In genomic region chr4:3766207-3766790, GRCh38 we compare ENCODE assay signal across 9 cellular contexts. TPM values are rescaled to one million over a fixed set of nuclear protein-coding genes. Genes with fewer than 3 reads are reported as not detected.
DNase-seq lines count a peak whose midpoint lies in the region; ATAC-seq, FAIRE-seq and TF ChIP-seq lines count a peak whose summit lies in the region.
"Had no signal": no experiment of that assay in that cellular context is flagged by ENCODE, and none has a peak within 500 bp of the region (broad histone marks: within the 10 kb centered on the region; RNA-seq: fewer than 3 reads in every experiment).

ADRA2C (plus strand) TSS chr4:3766385; CDS start chr4:3766607, 222 bp downstream.

- no peak for DNase-seq in HFFc6
- peak; percentile 24 for DNase-seq in dermis blood vessel endothelial cell
- DNase-seq in myocyte (ENCODE audit: low read depth): peak; percentile 60
- DNase-seq in NCI-H1436 treated with DMSO at 0.1 percent for 48 hours (lab: John Stamatoyannopoulos, UW): no peak
- DNase-seq in RPMI8226: no peak
- DNase-seq in GM12891 (ENCODE audit: insufficient read length, low spot score): no peak
- DNase-seq: PC-9 had no signal

- TF ChIP-seq CTCF in HFFc6 (IDR thresholded peaks at IDR 0.05): no peak

- no peak for FAIRE-seq in GM12891 (lab: Jason Lieb, UNC)

- peak within 1 kb of the TSS; percentile 70 for H3K4me3 ChIP-seq in ACC112 (ENCODE audit: low read depth, low read length)
- H3K4me3 ChIP-seq: PC-9 had no signal

- TF ChIP-seq POLR2A in GM12891 (IDR thresholded peaks at IDR 0.05; ENCODE audit: low read depth, low read length): no peak

- no peak within 1 kb of the TSS for H3K27ac Mint-ChIP-seq in HFFc6

- H3K27me3 ChIP-seq in ACC112 (ENCODE audit: insufficient read depth, low read length): peaks cover 57% of the 10 kb centered on the region

- ATAC-seq in HG03139 (IDR thresholded peaks at IDR 0.05; ENCODE audit: unreplicated experiment): no peak

- H3K79me2 ChIP-seq in ACC112 (ENCODE audit: control insufficient read depth, insufficient read depth, low read length, unreplicated experiment): no peaks in the 10 kb centered on the region

- H3K27ac ChIP-seq in ACC112 (ENCODE audit: low read depth, low read length): no peak within 1 kb of the TSS
- H3K27ac ChIP-seq: PC-9 had no signal

- H3K4me3 Mint-ChIP-seq in HFFc6: peak within 1 kb of the TSS; percentile 47; the same call in 1 of the 2 replicates

- peak within 1 kb of the TSS; percentile 75 for H2AFZ ChIP-seq in ACC112 (ENCODE audit: low read length, unreplicated experiment)
- H2AFZ ChIP-seq: PC-9 had no signal

- H3K9me3 Mint-ChIP-seq in HFFc6: peaks cover 4% of the 10 kb centered on the region; the same call in 1 of the 2 replicates

- H3K27me3 Mint-ChIP-seq in HFFc6 (ENCODE audit: insufficient read depth): peaks cover 26% of the 10 kb centered on the region

- H3K4me1 ChIP-seq in ACC112 (ENCODE audit: control insufficient read depth, insufficient read depth, low read length, unreplicated experiment): no peaks in the 10 kb centered on the region

- H3K36me3 Mint-ChIP-seq in HFFc6 (ENCODE audit: low read depth): peaks cover 4% of the 10 kb centered on the region; the same call in 1 of the 2 replicates

- no peaks in the 10 kb centered on the region for H3K4me1 Mint-ChIP-seq in HFFc6 (ENCODE audit: low read depth)

- no peaks in the 10 kb centered on the region for H3K36me3 ChIP-seq in ACC112 (ENCODE audit: insufficient read depth, low read length)

TF ChIP-seq in GM12891, 5 proteins besides CTCF, POLR2A, EP300 and RAD21:
- TF ChIP-seq POLR2AphosphoS5 (IDR thresholded peaks at IDR 0.05; ENCODE audit: low read depth, low read length): no peak
- no peak for TF ChIP-seq PAX5 (IDR thresholded peaks at IDR 0.05; ENCODE audit: insufficient read depth, low read length, severe bottlenecking)
- TF ChIP-seq POU2F2 (IDR thresholded peaks at IDR 0.05; ENCODE audit: low read depth, low read length): no peak
- no peak for TF ChIP-seq TAF1 (IDR thresholded peaks at IDR 0.05; ENCODE audit: low read depth, low read length)
- TF ChIP-seq SPI1 (IDR thresholded peaks at IDR 0.05; ENCODE audit: low read depth, low read length): no peak

RNA-seq across cellular contexts. Expression of gene ADRA2C, which starts in this region (rescaled TPM):
- total RNA-seq in HFFc6 (2021; fragmentation: NEBNext Ultra II Directional; extraction: Animal tissue kit (Norgen Biotek cat#: 25700)): under 1 TPM; 0.23 to 0.43 (median 0.26) TPM
- total RNA-seq in dermis blood vessel endothelial cell: 0.17 TPM in 1 of 2 replicates, not detected in the other
- total RNA-seq in myocyte: 8.7 and 9.9 TPM in 2 replicates
- polyA plus RNA-seq in myocyte (2012): 7.5 TPM
- not detected for polyA plus RNA-seq in GM12891 (2012; ENCODE audit: low read depth, missing spikeins)
- total RNA-seq: PC-9 had no signal

Comparison
In these comparisons a context has a peak if more than half of its experiments do, and no peak if none do; other contexts are left out.
1. Peak in DNase-seq in dermis blood vessel endothelial cell; RNA of the gene not detected or under 1 TPM.